18 cellular contexts compared by ENCODE assay signal in genomic region chr7:13903997-13904396, GRCh38.
DNase-seq lines count a peak whose midpoint lies in the region; ATAC-seq, FAIRE-seq and TF ChIP-seq lines count a peak whose summit lies in the region.
"Had no signal": no experiment of that assay in that cellular context is flagged by ENCODE, and none has a peak within 500 bp of the region (broad histone marks: within the 10 kb centered on the region; RNA-seq: fewer than 3 reads in every experiment).

No MANE protein-coding gene starts in this region.

- TF ChIP-seq POLR2A in K562 (conservative IDR thresholded peaks at IDR 0.05) (no peak), uterus (IDR thresholded peaks at IDR 0.05) (no peak)

- ATAC-seq in K562 = no peak
- ATAC-seq in GM19351 (IDR thresholded peaks at IDR 0.05; ENCODE audit: unreplicated experiment) = no peak

- TF ChIP-seq CTCF in K562 (IDR thresholded peaks at IDR 0.05 in 2 of 3, conservative IDR thresholded peaks at IDR 0.05 in 1 of 3; ENCODE audit: insufficient read depth in 2 of 3, low read depth in 1 of 3, low read length in 3 of 3) (no peak), osteoblast (IDR thresholded peaks at IDR 0.05; ENCODE audit: extremely low read depth, low read depth, low read length) (no peak), uterus (IDR thresholded peaks at IDR 0.05) (no peak)

- H3K9me3 ChIP-seq in K562 (replicated peaks; ENCODE audit: control insufficient read depth, insufficient read depth, low read depth, low read length) = no peaks in the 10 kb centered on the region
- H3K9me3 ChIP-seq in osteoblast (ENCODE audit: low read depth, low read length) = no peaks in the 10 kb centered on the region
- H3K9me3 ChIP-seq in uterus = no peaks in the 10 kb centered on the region
- H3K9me3 ChIP-seq in small intestine (ENCODE audit: control insufficient read depth, low read depth) = no peaks in the 10 kb centered on the region
- H3K9me3 ChIP-seq: esophagus muscularis mucosa had no signal

- no TSS peak for BruUV-seq in K562 (replicated peaks; lab: Mats Ljungman, UMichigan)

- H3K4me1 ChIP-seq in K562 (replicated peaks in 1 of 2; ENCODE audit: control insufficient read depth in 2 of 2, insufficient read depth in 2 of 2, low read length in 2 of 2) (no peaks in the 10 kb centered on the region), osteoblast (ENCODE audit: insufficient read depth, low read length) (peaks cover 13% of the 10 kb centered on the region), uterus (no peaks in the 10 kb centered on the region), small intestine (ENCODE audit: control insufficient read depth in 2 of 2, insufficient read depth in 1 of 2, low read depth in 1 of 2, low read length in 1 of 2) (no peaks in the 10 kb centered on the region)
- H3K4me1 ChIP-seq: esophagus muscularis mucosa had no signal

- intact Hi-C loops in K562 (cut with micrococcal nuclease) = no loop called here
- intact Hi-C loops in uterus (cut with DNase I; ENCODE audit: low total_unique reads) = no loop called here

- H3K4me3 ChIP-seq in K562 = no peak overlapping the region
- H3K4me3 ChIP-seq in osteoblast (ENCODE audit: insufficient read depth, low read length) = no peak overlapping the region
- no peak overlapping the region for H3K4me3 ChIP-seq in uterus
- no peak overlapping the region for H3K4me3 ChIP-seq in small intestine (ENCODE audit: low read depth in 1 of 2, low read length in 2 of 2)
- H3K4me3 ChIP-seq: esophagus muscularis mucosa had no signal

- FAIRE-seq in K562 (lab: Jason Lieb, UNC) (peak; percentile 32), small intestine (lab: Jason Lieb, UNC) (no peak)
- FAIRE-seq: GM19239 had no signal

- no peak for TF ChIP-seq EP300 in K562 (IDR thresholded peaks at IDR 0.05; ENCODE audit: low read length)

- H3K36me3 ChIP-seq in K562 (ENCODE audit: control insufficient read depth, insufficient read depth, low read length) = peaks cover 2% of the 10 kb centered on the region; the same call in 1 of the 3 replicates
- H3K36me3 ChIP-seq in osteoblast (ENCODE audit: insufficient read depth, low read length) = peaks cover 6% of the 10 kb centered on the region
- H3K36me3 ChIP-seq in uterus = no peaks in the 10 kb centered on the region
- H3K36me3 ChIP-seq in small intestine (ENCODE audit: control insufficient read depth in 2 of 2, insufficient read depth in 2 of 2, low read length in 2 of 2) = no peaks in the 10 kb centered on the region

- H3K9me1 ChIP-seq in K562 (ENCODE audit: control insufficient read depth, insufficient read depth, low read length) = no peaks in the 10 kb centered on the region

- 65% methylated on average over 2 of the region's 2 CpGs for WGBS in K562 (ENCODE audit: insufficient coverage, low coverage, missing lambda C conversion rate)
- 74 to 88% (median 74%) methylated on average over 2 of the region's 2 CpGs for WGBS in small intestine, 3 donors

- no peak overlapping the region for H3K4me2 ChIP-seq in K562 (ENCODE audit: insufficient read depth, low read length)
- peak overlapping the region; percentile 3 for H3K4me2 ChIP-seq in osteoblast (ENCODE audit: insufficient read depth, low read length)

- CTCF ChIA-PET in K562 (lab: Yijun Ruan, JAX; ENCODE audit: low intra/inter-chr PET ratio) = no interaction called here

- TF ChIP-seq RAD21 in K562 (CRISPR knock-in tag; conservative IDR thresholded peaks at IDR 0.05 in 1 of 2, IDR thresholded peaks at IDR 0.05 in 1 of 2) = no peak

- no peak overlapping the region for H2AFZ ChIP-seq in K562 (ENCODE audit: low read depth, low read length)
- H2AFZ ChIP-seq in osteoblast (ENCODE audit: low read length) = no peak overlapping the region

- H3K27me3 ChIP-seq in K562 (ENCODE audit: control insufficient read depth in 2 of 2, insufficient read depth in 2 of 2, low read length in 2 of 2) (no peaks in the 10 kb centered on the region), osteoblast (ENCODE audit: insufficient read depth, low read length) (no peaks in the 10 kb centered on the region), uterus (no peaks in the 10 kb centered on the region), small intestine (ENCODE audit: control insufficient read depth in 2 of 2, insufficient read depth in 2 of 2, low read length in 2 of 2) (no peaks in the 10 kb centered on the region)
- H3K27me3 ChIP-seq: esophagus muscularis mucosa had no signal

- H3K27ac ChIP-seq in K562 (ENCODE audit: extremely low read depth, low read depth, low read length) (no peak overlapping the region), osteoblast (ENCODE audit: low read depth, low read length) (peak overlapping the region; percentile 44), uterus (no peak overlapping the region), small intestine (ENCODE audit: low read depth in 1 of 2, low read length in 1 of 2) (no peak overlapping the region)
- H3K27ac ChIP-seq: esophagus muscularis mucosa had no signal

- POLR2A ChIA-PET in K562 (lab: Yijun Ruan, JAX) = no interaction called here

- in situ Hi-C loops in K562 (cut with MboI) = loop anchor here (10.0 kb wide), 1 partner anchor 1599 kb away; no protein-coding TSS in a partner anchor

- H3K9ac ChIP-seq in K562 (ENCODE audit: insufficient read depth in 1 of 2, low read depth in 2 of 2, low read length in 2 of 2) = no peak overlapping the region

- peak; percentile 46 for DNase-seq in NCI-H1105 treated with DMSO at 0.1 percent for 48 hours (lab: John Stamatoyannopoulos, UW)
- no peak for DNase-seq in NCI-H1105 (lab: John Stamatoyannopoulos, UW)
- peak; percentile 57 for DNase-seq in NCI-H187 treated with DMSO at 0.1 percent for 48 hours (lab: John Stamatoyannopoulos, UW)
- DNase-seq in K562 (ENCODE audit: extremely low read depth in 1 of 4, low spot score in 3 of 4) = no peak
- no peak for DNase-seq in osteoblast (ENCODE audit: insufficient read length, low spot score, missing footprints)
- no peak for DNase-seq in uterus
- DNase-seq in small intestine = no peak
- DNase-seq: 8988T; activated CD4-positive, alpha-beta memory T cell treated with anti-CD3 and anti-CD28 coated beads, Interleukin-2, amount 10 ng/mL, durations not matched to agents 7 days and 5 days; activated naive CD4-positive, alpha-beta T cell; immature natural killer cell; naive B cell; NCI-H146; OCI-M1; T-helper 9 cell had no signal

- H3K79me2 ChIP-seq in K562 (ENCODE audit: control insufficient read depth, insufficient read depth, low read length) (no peaks in the 10 kb centered on the region), osteoblast (ENCODE audit: insufficient read depth, low read length) (no peaks in the 10 kb centered on the region)

- no peaks in the 10 kb centered on the region for H4K20me1 ChIP-seq in K562 (replicated peaks; ENCODE audit: control insufficient read depth, insufficient read depth, low read length)
- no peaks in the 10 kb centered on the region for H4K20me1 ChIP-seq in osteoblast (ENCODE audit: insufficient read depth, low read length)

TF ChIP-seq in K562, 482 proteins besides CTCF, POLR2A, EP300 and RAD21:
- TF ChIP-seq E2F3 (CRISPR knock-in tag; IDR thresholded peaks at IDR 0.05) = no peak
- TF ChIP-seq CEBPG (CRISPR knock-in tag; IDR thresholded peaks at IDR 0.05) = no peak
- peak; percentile 77 to 83 for TF ChIP-seq CEBPG (tag; conservative IDR thresholded peaks at IDR 0.05 in 1 of 2, IDR thresholded peaks at IDR 0.05 in 1 of 2)
- peak; percentile 82 for TF ChIP-seq CEBPB (tag; IDR thresholded peaks at IDR 0.05)

Comparison
In these comparisons a context has a peak if more than half of its experiments do, and no peak if none do; other contexts are left out.
1. DNase-seq: peak in NCI-H1105 treated with DMSO at 0.1 percent for 48 hours (single experiment) and NCI-H187 treated with DMSO at 0.1 percent for 48 hours (single experiment); none in NCI-H1105 (single experiment), K562 (0 of 4), osteoblast (single experiment), uterus (0 of 2) and small intestine (single experiment).